Comparison of ENCODE assay signal across 9 cellular contexts in genomic region chr1:235998812-235999211, GRCh38.
DNase-seq lines count a peak whose midpoint lies in the region; ATAC-seq and TF ChIP-seq lines count a peak whose summit lies in the region.
"Had no signal": no experiment of that assay in that cellular context is flagged by ENCODE, and none has a peak within 500 bp of the region (broad histone marks: within the 10 kb centered on the region; RNA-seq: fewer than 3 reads in every experiment).

No MANE protein-coding gene starts in this region.

- H3K27me3 ChIP-seq in CD4-positive, alpha-beta T cell (ENCODE audit: control insufficient read depth, insufficient read depth, low read length) = no peaks in the 10 kb centered on the region
- H3K27me3 ChIP-seq in skeletal muscle tissue (ENCODE audit: control insufficient read depth in 3 of 3, insufficient read depth in 3 of 3, low read length in 3 of 3) (no peaks in the 10 kb centered on the region), BE2C (no peaks in the 10 kb centered on the region)
- H3K27me3 ChIP-seq: cardiac muscle cell had no signal

- H3K27ac Mint-ChIP-seq in CD4-positive, alpha-beta T cell = peak overlapping the region; percentile 86

- H3K9me3 ChIP-seq in CD4-positive, alpha-beta T cell (ENCODE audit: control insufficient read depth, low read length) = no peaks in the 10 kb centered on the region
- no peaks in the 10 kb centered on the region for H3K9me3 ChIP-seq in skeletal muscle tissue (ENCODE audit: control insufficient read depth in 3 of 3, low read length in 3 of 3)
- no peaks in the 10 kb centered on the region for H3K9me3 ChIP-seq in BE2C

- H3K27me3 Mint-ChIP-seq in CD4-positive, alpha-beta T cell = no peaks in the 10 kb centered on the region

- no peak overlapping the region for H3K4me3 Mint-ChIP-seq in CD4-positive, alpha-beta T cell

- H3K4me3 ChIP-seq in skeletal muscle tissue (ENCODE audit: low read length in 3 of 3) (no peak overlapping the region), BE2C (ENCODE audit: low read depth, low read length) (no peak overlapping the region)
- H3K4me3 ChIP-seq: cardiac muscle cell had no signal

- H3K9me3 Mint-ChIP-seq in CD4-positive, alpha-beta T cell = no peaks in the 10 kb centered on the region

- H3K36me3 ChIP-seq in skeletal muscle tissue (ENCODE audit: control insufficient read depth in 3 of 3, insufficient read depth in 3 of 3, low read length in 3 of 3) (peaks cover 0 to 5% (median 0%) of the 10 kb centered on the region in 3 donors), BE2C (no peaks in the 10 kb centered on the region)
- H3K36me3 ChIP-seq: cardiac muscle cell had no signal

- intact Hi-C loops in CD4-positive, alpha-beta T cell (cut with DNase I, micrococcal nuclease) = loop anchor here in 1 of 2 experiments (1.0 kb wide), 1 partner anchor 131 kb away; no protein-coding TSS in a partner anchor

- ATAC-seq in CD4-positive, alpha-beta T cell (ENCODE audit: poor library complexity) = peak; percentile 40
- ATAC-seq in GM19463 (IDR thresholded peaks at IDR 0.05; ENCODE audit: unreplicated experiment) = peak; percentile 24
- ATAC-seq in HG03469 (IDR thresholded peaks at IDR 0.05; ENCODE audit: unreplicated experiment) = peak; percentile 28

- peaks cover 27% of the 10 kb centered on the region for H3K4me1 Mint-ChIP-seq in CD4-positive, alpha-beta T cell (ENCODE audit: low read depth)

- H3K36me3 Mint-ChIP-seq in CD4-positive, alpha-beta T cell (ENCODE audit: low read depth) = no peaks in the 10 kb centered on the region

- peak; percentile 14 to 53 (median 30) for DNase-seq in CD4-positive, alpha-beta T cell
- DNase-seq in activated T-helper 1 cell treated with Interleukin-2 at 50 U/mL for 16 hours (ENCODE audit: low read depth) (peak; percentile 14), BE2C (no peak), SK-N-DZ (ENCODE audit: low spot score) (no peak), GDM1 (lab: John Stamatoyannopoulos, UW) (no peak)

- CTCF ChIA-PET in CD4-positive, alpha-beta T cell (lab: Charles Lee) = interaction anchor here (1.9 to 3.0 kb wide), 2 partner anchors 27 to 68 kb away, joined by 4 to 18 read pairs; no protein-coding TSS in a partner anchor

- H3K9ac ChIP-seq in skeletal muscle tissue (ENCODE audit: low read depth in 1 of 3, low read length in 3 of 3) = no peak overlapping the region

- H3K4me1 ChIP-seq in skeletal muscle tissue (ENCODE audit: control insufficient read depth in 3 of 3, insufficient read depth in 3 of 3, low read length in 3 of 3) (peaks cover 0 to 4% (median 0%) of the 10 kb centered on the region in 3 donors), BE2C (no peaks in the 10 kb centered on the region)

- TF ChIP-seq CTCF in CD4-positive, alpha-beta T cell (IDR thresholded peaks at IDR 0.05) = no peak
- no peak for TF ChIP-seq CTCF in BE2C (IDR thresholded peaks at IDR 0.05; ENCODE audit: low read depth, low read length)

- peak overlapping the region; percentile 77 for H3K27ac ChIP-seq in CD4-positive, alpha-beta T cell (ENCODE audit: low read depth, low read length)
- H3K27ac ChIP-seq in skeletal muscle tissue (ENCODE audit: low read depth, low read length) = peak overlapping the region; percentile 30
- H3K27ac ChIP-seq: cardiac muscle cell had no signal

- POLR2A ChIA-PET in CD4-positive, alpha-beta T cell (lab: Charles Lee) = interaction anchor here (1.0 to 2.0 kb wide), 6 partner anchors 27 to 494 kb away, joined by 3 to 16 read pairs (median 4); partner anchors contain the start of genes B3GALNT2 and LYST

Comparison
In these comparisons a context has a peak if more than half of its experiments do, and no peak if none do; other contexts are left out.
1. DNase-seq: peak in CD4-positive, alpha-beta T cell (10 of 10) and activated T-helper 1 cell treated with Interleukin-2 at 50 U/mL for 16 hours (single experiment); none in BE2C (single experiment), SK-N-DZ (single experiment) and GDM1 (single experiment).
2. Peak in every context shown above with its lines, with median percentiles within 50 percentile points of each other: ATAC-seq.